Comparison of ENCODE assay signal across 20 cellular contexts in genomic region chr5:68911840-68912690, GRCh38.
DNase-seq lines count a peak whose midpoint lies in the region; ATAC-seq and TF ChIP-seq lines count a peak whose summit lies in the region.
"Had no signal": no experiment of that assay in that cellular context is flagged by ENCODE, and none has a peak within 500 bp of the region (broad histone marks: within the 10 kb centered on the region; RNA-seq: fewer than 3 reads in every experiment).

No MANE protein-coding gene starts in this region.

- dilution Hi-C loops in mammary epithelial cell (cut with HindIII; ENCODE audit: low sequenced_read_pairs) = no loop called here

- POLR2A ChIA-PET in AG04450 (lab: Yijun Ruan, JAX) = no interaction called here

- no peak overlapping the region for H3K9ac ChIP-seq in mammary epithelial cell (ENCODE audit: insufficient read depth, low read length)

- WGBS in mammary epithelial cell (ENCODE audit: low coverage, missing lambda C conversion rate) = 74% methylated on average over 4 of the region's 4 CpGs

- no peak overlapping the region for H3K4me3 ChIP-seq in AG04450 (ENCODE audit: low read depth, low read length)
- no peak overlapping the region for H3K4me3 ChIP-seq in mammary epithelial cell (replicated peaks in 1 of 3; ENCODE audit: insufficient read depth in 1 of 3, low read depth in 2 of 3, low read length in 3 of 3)
- H3K4me3 ChIP-seq: mucosa of descending colon, stomach had no signal

- no peak overlapping the region for H3K4me3 Mint-ChIP-seq in T-helper 2 cell treated with Interferon-gamma antibody and Interleukin-4, amounts not matched to agents 5 μg/mL and 100 μg/mL, for 36 hours
- no peak overlapping the region for H3K4me3 Mint-ChIP-seq in stimulated activated memory B cell treated with anti-CD40 and anti-IgM and Interleukin-4, amounts not matched to agents 10 μg/mL and 1 μg/mL and 100 μg/mL, for 72 hours
- H3K4me3 Mint-ChIP-seq: B cell, endodermal cell, IgD-negative memory B cell had no signal

- ATAC-seq in stimulated activated memory B cell treated with anti-CD40 and anti-IgM and Interleukin-4, amounts not matched to agents 10 μg/mL and 1 μg/mL and 100 μg/mL, for 72 hours = no peak
- ATAC-seq: HCT116, mucosa of descending colon had no signal

- H2AFZ ChIP-seq in mammary epithelial cell (ENCODE audit: low read depth, low read length) = no peak overlapping the region

- in situ Hi-C loops in mammary epithelial cell (cut with MboI; ENCODE audit: low sequenced_read_pairs in 2 of 2) = no loop called here

- no peaks in the 10 kb centered on the region for H3K4me1 Mint-ChIP-seq in T-helper 2 cell treated with Interferon-gamma antibody and Interleukin-4, amounts not matched to agents 5 μg/mL and 100 μg/mL, for 36 hours (ENCODE audit: low read depth)
- no peaks in the 10 kb centered on the region for H3K4me1 Mint-ChIP-seq in stimulated activated memory B cell treated with anti-CD40 and anti-IgM and Interleukin-4, amounts not matched to agents 10 μg/mL and 1 μg/mL and 100 μg/mL, for 72 hours
- H3K4me1 Mint-ChIP-seq: B cell, endodermal cell, IgD-negative memory B cell had no signal

- H3K27me3 ChIP-seq in AG04450 (ENCODE audit: control insufficient read depth, insufficient read depth, low read length) (no peaks in the 10 kb centered on the region), mammary epithelial cell (ENCODE audit: insufficient read depth, low read length) (no peaks in the 10 kb centered on the region)
- H3K27me3 ChIP-seq: stomach had no signal

- no peaks in the 10 kb centered on the region for H3K79me2 ChIP-seq in mammary epithelial cell (ENCODE audit: insufficient read depth, low read length)

- no peaks in the 10 kb centered on the region for H3K9me3 ChIP-seq in AG04450 (ENCODE audit: control insufficient read depth, insufficient read depth, low read length)
- no peaks in the 10 kb centered on the region for H3K9me3 ChIP-seq in mammary epithelial cell (replicated peaks; ENCODE audit: insufficient read depth, low read length)
- H3K9me3 ChIP-seq: mucosa of descending colon, stomach had no signal

- intact Hi-C loops in mammary epithelial cell (cut with micrococcal nuclease) = no loop called here

- no peak overlapping the region for H3K4me2 ChIP-seq in mammary epithelial cell (ENCODE audit: insufficient read depth, low read depth, low read length)

- H3K27ac Mint-ChIP-seq in T-helper 2 cell treated with Interferon-gamma antibody and Interleukin-4, amounts not matched to agents 5 μg/mL and 100 μg/mL, for 36 hours = no peak overlapping the region
- H3K27ac Mint-ChIP-seq in stimulated activated memory B cell treated with anti-CD40 and anti-IgM and Interleukin-4, amounts not matched to agents 10 μg/mL and 1 μg/mL and 100 μg/mL, for 72 hours = no peak overlapping the region
- H3K27ac Mint-ChIP-seq: B cell, endodermal cell, progenitor cell of endocrine pancreas had no signal

- no peaks in the 10 kb centered on the region for H3K36me3 ChIP-seq in mammary epithelial cell (ENCODE audit: insufficient read depth, low read length)
- H3K36me3 ChIP-seq: stomach had no signal

- H3K27ac ChIP-seq in AG04450 (ENCODE audit: low read depth, low read length) (peak overlapping the region; percentile 61), mammary epithelial cell (ENCODE audit: insufficient read depth, low read depth, low read length) (no peak overlapping the region)
- H3K27ac ChIP-seq: stomach had no signal

- DNase-seq in AG04450 (ENCODE audit: low read depth, low spot score) (peak; percentile 32), HS-27A (ENCODE audit: low read depth) (peak; percentile 61), mammary epithelial cell (peak; percentile 32), hepatic stellate cell (ENCODE audit: low spot score) (peak; percentile 38), NCI-H1092 (lab: John Stamatoyannopoulos, UW) (no peak)
- DNase-seq in stimulated activated CD4-positive, alpha-beta T cell treated with anti-CD3 and anti-CD28 coated beads, Interleukin-4, amount 100 ng/mL, for 4 hours = no peak
- DNase-seq in T-helper 2 cell treated with Interferon-gamma antibody and Interleukin-4, amounts not matched to agents 5 μg/mL and 100 μg/mL, for 36 hours (ENCODE audit: low spot score) = no peak
- DNase-seq: activated T-cell treated with anti-CD3 and anti-CD28 coated beads, Interleukin-2, amount 50 U/mL, for 1 hour; amygdala; DMS79 treated with DMSO at 0.1 percent for 48 hours; endodermal cell; NCI-H1930; stomach; SW 1271 had no signal

- no peaks in the 10 kb centered on the region for H4K20me1 ChIP-seq in mammary epithelial cell (ENCODE audit: insufficient read depth, low read length)

- H3K36me3 Mint-ChIP-seq in T-helper 2 cell treated with Interferon-gamma antibody and Interleukin-4, amounts not matched to agents 5 μg/mL and 100 μg/mL, for 36 hours (ENCODE audit: low read depth) = peaks cover 3% of the 10 kb centered on the region
- H3K36me3 Mint-ChIP-seq in stimulated activated memory B cell treated with anti-CD40 and anti-IgM and Interleukin-4, amounts not matched to agents 10 μg/mL and 1 μg/mL and 100 μg/mL, for 72 hours = no peaks in the 10 kb centered on the region

- H3K4me1 ChIP-seq in mammary epithelial cell (ENCODE audit: insufficient read depth, low read length) = peaks cover 9% of the 10 kb centered on the region
- H3K4me1 ChIP-seq: stomach had no signal

- H3K27me3 Mint-ChIP-seq in T-helper 2 cell treated with Interferon-gamma antibody and Interleukin-4, amounts not matched to agents 5 μg/mL and 100 μg/mL, for 36 hours (ENCODE audit: low read depth) = no peaks in the 10 kb centered on the region
- H3K27me3 Mint-ChIP-seq in stimulated activated memory B cell treated with anti-CD40 and anti-IgM and Interleukin-4, amounts not matched to agents 10 μg/mL and 1 μg/mL and 100 μg/mL, for 72 hours = no peaks in the 10 kb centered on the region
- H3K27me3 Mint-ChIP-seq: IgD-negative memory B cell, progenitor cell of endocrine pancreas had no signal

- no TSS peak for BruUV-seq in mammary epithelial cell (replicated peaks; lab: Mats Ljungman, UMichigan)

- peaks cover 6% of the 10 kb centered on the region for H3K9me3 Mint-ChIP-seq in T-helper 2 cell treated with Interferon-gamma antibody and Interleukin-4, amounts not matched to agents 5 μg/mL and 100 μg/mL, for 36 hours
- H3K9me3 Mint-ChIP-seq in stimulated activated memory B cell treated with anti-CD40 and anti-IgM and Interleukin-4, amounts not matched to agents 10 μg/mL and 1 μg/mL and 100 μg/mL, for 72 hours = peaks cover 2% of the 10 kb centered on the region

- CTCF ChIA-PET in AG04450 (lab: Charles Lee) (no interaction called here), mammary epithelial cell (lab: Charles Lee; ENCODE audit: low non-redundant PET) (no interaction called here)

- no peak for TF ChIP-seq CTCF in AG04450 (IDR thresholded peaks at IDR 0.05; ENCODE audit: low read depth, low read length)
- no peak for TF ChIP-seq CTCF in mammary epithelial cell (conservative IDR thresholded peaks at IDR 0.05 in 1 of 2, IDR thresholded peaks at IDR 0.05 in 1 of 2; ENCODE audit: extremely low read depth in 1 of 2, insufficient read depth in 1 of 2, low read depth in 1 of 2, low read length in 2 of 2)

Comparison
In these comparisons a context has a peak if more than half of its experiments do, and no peak if none do; other contexts are left out.
1. DNase-seq: peak in AG04450 (single experiment), HS-27A (single experiment), mammary epithelial cell (single experiment) and hepatic stellate cell (single experiment); none in stimulated activated CD4-positive, alpha-beta T cell treated with anti-CD3 and anti-CD28 coated beads, Interleukin-4, amount 100 ng/mL, for 4 hours (0 of 2), NCI-H1092 (single experiment) and T-helper 2 cell treated with Interferon-gamma antibody and Interleukin-4, amounts not matched to agents 5 μg/mL and 100 μg/mL, for 36 hours (single experiment).